In the genomic region with DNA sequence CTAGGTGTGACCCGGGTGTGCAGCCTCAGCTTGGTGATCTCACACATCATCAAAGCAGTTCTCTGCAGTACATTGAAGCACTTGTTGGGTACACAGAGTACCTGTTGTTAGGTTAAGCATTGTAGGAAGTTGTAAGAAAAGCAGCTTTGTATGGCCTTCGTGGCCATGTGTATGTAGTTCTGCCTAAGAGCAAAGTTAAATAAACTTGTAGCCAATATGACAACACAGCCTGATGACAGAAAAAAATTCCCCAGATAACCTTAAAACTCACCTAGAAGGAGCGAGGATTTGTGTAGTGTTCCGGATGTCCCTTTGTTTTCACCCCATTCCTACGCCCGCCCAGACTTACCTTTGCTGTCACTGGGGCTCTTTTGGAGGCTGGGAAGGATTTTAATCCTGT, we compare ENCODE assay signal across 36 cellular contexts.
"Had no signal": no experiment of that assay in that cellular context is flagged by ENCODE, and none has a peak within 500 bp of the region (broad histone marks: within the 10 kb centered on the region; RNA-seq: fewer than 3 reads in every experiment).

No MANE protein-coding gene starts in this region.

- H3K36me3 ChIP-seq: Peyer's patch, SJSA1 had no signal

- H3K27me3 ChIP-seq: Peyer's patch, SJSA1 had no signal

- H3K4me2 ChIP-seq: SK-N-SH had no signal

- ATAC-seq: activated T-cell treated with anti-CD3 and anti-CD28 coated beads, Interleukin-2, amount 50 U/mL, for 4 hours; PC-3 had no signal

- DNase-seq: activated CD4-positive, alpha-beta memory T cell treated with anti-CD3 and anti-CD28 coated beads for 36 hours; activated CD4-positive, alpha-beta T cell treated with anti-CD3 and anti-CD28 coated beads, Interleukin-2, amount 10 ng/mL, durations not matched to agents 7 days and 5 days; activated CD8-positive, alpha-beta memory T cell treated with anti-CD3 and anti-CD28 coated beads, Interleukin-2, amount 50 U/mL, for 4 hours; activated effector memory CD4-positive, alpha-beta T cell treated with Interleukin-2 at 50 U/mL for 16 hours; activated naive CD4-positive, alpha-beta T cell treated with anti-CD3 and anti-CD28 coated beads, Interleukin-2, amount 50 U/mL, for 16 hours; activated T-cell treated with anti-CD3 and anti-CD28 coated beads for 4 hours; activated T-cell treated with anti-CD3 and anti-CD28 coated beads, Interleukin-2, amount 50 U/mL, for 4 hours; anterior cingulate cortex; caudate nucleus; cerebellar nuclear complex; Kasumi-1; KG1; MM.1S; MV-4-11; NCI-H1092 treated with DMSO at 0.1 percent for 48 hours; NCI-H1417; NCI-H146; NCI-H187; NCI-H2029 treated with DMSO at 0.1 percent for 48 hours; NCI-H2107; NCI-H2171; NCI-H510A; NCI-H526; NCI-H748 treated with DMSO at 0.1 percent for 48 hours; NK-92 treated with Interleukin-12 subunit alpha and Interleukin-12 subunit beta, amount 100 ng/mL, for 24 hours; PC-3; Peyer's patch; RPMI8226; SHP77 treated with DMSO at 0.1 percent for 48 hours; SK-N-SH had no signal

- H3K27ac Mint-ChIP-seq: activated CD4-positive, alpha-beta memory T cell treated with anti-CD3 and anti-CD28 coated beads for 36 hours; activated CD4-positive, alpha-beta T cell treated with anti-CD3 and anti-CD28 coated beads, Interleukin-2, amount 10 ng/mL, durations not matched to agents 7 days and 5 days; brain; T-helper 1 cell treated with Interleukin-12 subunit alpha and Interleukin-12 subunit beta and Interleukin-4 antibody, amounts not matched to agents 30 μg/mL and 1 μg/mL, for 36 hours; T-helper 2 cell treated with Interferon-gamma antibody and Interleukin-4, amounts not matched to agents 5 μg/mL and 100 μg/mL, for 36 hours had no signal

- H3K27ac ChIP-seq: Peyer's patch, SJSA1 had no signal

- H3K9me3 ChIP-seq: Peyer's patch, SJSA1, SK-N-SH had no signal

- H3K9ac ChIP-seq: SK-N-SH had no signal

- H3K4me1 ChIP-seq: Peyer's patch had no signal

- H3K4me3 Mint-ChIP-seq: activated CD4-positive, alpha-beta memory T cell treated with anti-CD3 and anti-CD28 coated beads for 36 hours; activated CD4-positive, alpha-beta T cell treated with anti-CD3 and anti-CD28 coated beads, Interleukin-2, amount 10 ng/mL, durations not matched to agents 7 days and 5 days; activated T-cell treated with anti-CD3 and anti-CD28 coated beads, Interleukin-2, amount 50 U/mL, for 4 hours; brain; T-helper 1 cell treated with Interleukin-12 subunit alpha and Interleukin-12 subunit beta and Interleukin-4 antibody, amounts not matched to agents 30 μg/mL and 1 μg/mL, for 36 hours; T-helper 2 cell treated with Interferon-gamma antibody and Interleukin-4, amounts not matched to agents 5 μg/mL and 100 μg/mL, for 36 hours had no signal

- FAIRE-seq: bronchial epithelial cell, TTC549 had no signal

- H3K27me3 Mint-ChIP-seq: activated CD4-positive, alpha-beta memory T cell treated with anti-CD3 and anti-CD28 coated beads for 36 hours; activated CD4-positive, alpha-beta T cell treated with anti-CD3 and anti-CD28 coated beads, Interleukin-2, amount 10 ng/mL, durations not matched to agents 7 days and 5 days had no signal

- H3K4me3 ChIP-seq: Peyer's patch, SJSA1 had no signal
